19 cellular contexts compared by ENCODE assay signal in genomic region chr15:47466357-47466756, GRCh38.
DNase-seq lines count a peak whose midpoint lies in the region; ATAC-seq and TF ChIP-seq lines count a peak whose summit lies in the region.
"Had no signal": no experiment of that assay in that cellular context is flagged by ENCODE, and none has a peak within 500 bp of the region (broad histone marks: within the 10 kb centered on the region; RNA-seq: fewer than 3 reads in every experiment).

No MANE protein-coding gene starts in this region.

- WGBS in heart left ventricle, 4 donors = 43 to 85% (median 74%) methylated on average over 1 of the region's 1 CpG
- WGBS in lower leg skin, 2 donors = 22 to 54% methylated on average over 1 of the region's 1 CpG

- H3K27me3 ChIP-seq in PC-3 (ENCODE audit: low read length) (no peaks in the 10 kb centered on the region), heart left ventricle (no peaks in the 10 kb centered on the region)
- H3K27me3 ChIP-seq: upper lobe of left lung had no signal

- H3K9me3 ChIP-seq in PC-3 (ENCODE audit: low read length) = peaks cover 17% of the 10 kb centered on the region
- no peaks in the 10 kb centered on the region for H3K9me3 ChIP-seq in heart left ventricle
- H3K9me3 ChIP-seq: SJCRH30, upper lobe of left lung had no signal

- peaks cover 6% of the 10 kb centered on the region for H3K9me3 Mint-ChIP-seq in stimulated activated effector memory CD8-positive, alpha-beta T cell treated with anti-CD3 and anti-CD28 coated beads, Interleukin-12 subunit alpha, Interleukin-12 subunit beta, amount 100 ng/mL, for 72 hours
- H3K9me3 Mint-ChIP-seq: activated naive CD8-positive, alpha-beta T cell treated with anti-CD3 and anti-CD28 coated beads, Interleukin-2, amount 50 U/mL, for 24 hours; activated T-cell treated with anti-CD3 and anti-CD28 coated beads, Interleukin-2, amount 50 U/mL, for 24 hours had no signal

- intact Hi-C loops in PC-3 (cut with micrococcal nuclease) (loop anchor here (1.0 to 2.0 kb wide), 2 partner anchors 22 to 28 kb away; no protein-coding TSS in a partner anchor), heart left ventricle (cut with DNase I) (loop anchor here in 1 of 10 donors (10.0 kb wide), 1 partner anchor 272 kb away; no protein-coding TSS in a partner anchor), lower leg skin (cut with DNase I; ENCODE audit: low total_unique reads) (no loop called here)

- H3K4me3 ChIP-seq in PC-3 (ENCODE audit: low read length) (no peak overlapping the region; the same call in 1 of the 2 replicates), heart left ventricle (no peak overlapping the region), lower leg skin (ENCODE audit: low read depth, poor library complexity, severe bottlenecking) (no peak overlapping the region)
- H3K4me3 ChIP-seq: SJCRH30, upper lobe of left lung had no signal

- H3K36me3 Mint-ChIP-seq in stimulated activated effector memory CD8-positive, alpha-beta T cell treated with anti-CD3 and anti-CD28 coated beads, Interleukin-12 subunit alpha, Interleukin-12 subunit beta, amount 100 ng/mL, for 72 hours = no peaks in the 10 kb centered on the region

- CTCF ChIA-PET in PC-3 (lab: Charles Lee) = no interaction called here

- no peak overlapping the region for H3K27ac Mint-ChIP-seq in stimulated activated effector memory CD8-positive, alpha-beta T cell treated with anti-CD3 and anti-CD28 coated beads, Interleukin-12 subunit alpha, Interleukin-12 subunit beta, amount 100 ng/mL, for 72 hours
- H3K27ac Mint-ChIP-seq: activated CD4-positive, alpha-beta T cell treated with anti-CD3 and anti-CD28 coated beads, Interleukin-2, amount 10 ng/mL, durations not matched to agents 7 days and 5 days; activated naive CD8-positive, alpha-beta T cell treated with anti-CD3 and anti-CD28 coated beads, Interleukin-2, amount 50 U/mL, for 24 hours; activated T-cell treated with anti-CD3 and anti-CD28 coated beads, Interleukin-2, amount 50 U/mL, for 24 hours; B cell had no signal

- DNase-seq in GM03348 (ENCODE audit: low spot score) = peak; percentile 6
- peak; percentile 82 for DNase-seq in PC-3
- peak; percentile 63 for DNase-seq in non-pigmented ciliary epithelial cell (ENCODE audit: low read depth)
- no peak for DNase-seq in heart left ventricle
- no peak for DNase-seq in lower leg skin (ENCODE audit: low spot score in 2 of 2)
- DNase-seq in stimulated activated effector memory CD8-positive, alpha-beta T cell treated with anti-CD3 and anti-CD28 coated beads, Interleukin-12 subunit alpha, Interleukin-12 subunit beta, amount 100 ng/mL, for 72 hours (ENCODE audit: low spot score in 2 of 2) = no peak
- no peak for DNase-seq in activated CD8-positive, alpha-beta memory T cell treated with anti-CD3 and anti-CD28 coated beads, Interleukin-2, amount 50 U/mL, for 48 hours
- DNase-seq: activated CD4-positive, alpha-beta T cell treated with anti-CD3 and anti-CD28 coated beads, Interleukin-2, amount 10 ng/mL, durations not matched to agents 7 days and 5 days; activated naive CD8-positive, alpha-beta T cell treated with anti-CD3 and anti-CD28 coated beads, Interleukin-2, amount 50 U/mL, for 24 hours; activated T-cell treated with anti-CD3 and anti-CD28 coated beads, Interleukin-2, amount 50 U/mL, for 24 hours; DMS 273 treated with DMSO at 0.1 percent for 48 hours; mesendoderm; NCI-H1105 treated with DMSO at 0.1 percent for 48 hours; SJCRH30; upper lobe of left lung had no signal

- no peak overlapping the region; the same call in 1 of the 2 replicates for H3K4me2 ChIP-seq in PC-3 (ENCODE audit: low read length)

- H3K4me3 Mint-ChIP-seq in stimulated activated effector memory CD8-positive, alpha-beta T cell treated with anti-CD3 and anti-CD28 coated beads, Interleukin-12 subunit alpha, Interleukin-12 subunit beta, amount 100 ng/mL, for 72 hours = no peak overlapping the region
- H3K4me3 Mint-ChIP-seq: activated CD4-positive, alpha-beta T cell treated with anti-CD3 and anti-CD28 coated beads, Interleukin-2, amount 10 ng/mL, durations not matched to agents 7 days and 5 days; activated naive CD8-positive, alpha-beta T cell treated with anti-CD3 and anti-CD28 coated beads, Interleukin-2, amount 50 U/mL, for 24 hours; activated T-cell treated with anti-CD3 and anti-CD28 coated beads, Interleukin-2, amount 50 U/mL, for 24 hours; B cell; neural crest cell had no signal

- no peaks in the 10 kb centered on the region for H3K9me2 ChIP-seq in PC-3 (replicated peaks; ENCODE audit: low read length)

- peaks cover 9% of the 10 kb centered on the region; the same call in 1 of the 2 replicates for H3K4me1 ChIP-seq in PC-3 (ENCODE audit: insufficient read depth, low read length)
- peaks cover 0 to under 1% (median 0%) of the 10 kb centered on the region in 12 donors for H3K4me1 ChIP-seq in heart left ventricle
- H3K4me1 ChIP-seq: SJCRH30, upper lobe of left lung had no signal

- H3K36me3 ChIP-seq in PC-3 (ENCODE audit: low read depth, low read length) (peaks cover 9% of the 10 kb centered on the region; the same call in 1 of the 2 replicates), heart left ventricle (no peaks in the 10 kb centered on the region)
- H3K36me3 ChIP-seq: SJCRH30, upper lobe of left lung had no signal

- no peaks in the 10 kb centered on the region for H4K20me1 ChIP-seq in PC-3 (ENCODE audit: low read length)

- H3K79me2 ChIP-seq in PC-3 (ENCODE audit: low read length) = no peaks in the 10 kb centered on the region

- no peak overlapping the region for H2AFZ ChIP-seq in PC-3 (ENCODE audit: low read length)

- no peak overlapping the region for H3K9ac ChIP-seq in PC-3 (ENCODE audit: low read length)

- no peaks in the 10 kb centered on the region for H3K4me1 Mint-ChIP-seq in stimulated activated effector memory CD8-positive, alpha-beta T cell treated with anti-CD3 and anti-CD28 coated beads, Interleukin-12 subunit alpha, Interleukin-12 subunit beta, amount 100 ng/mL, for 72 hours
- H3K4me1 Mint-ChIP-seq: activated CD4-positive, alpha-beta T cell treated with anti-CD3 and anti-CD28 coated beads, Interleukin-2, amount 10 ng/mL, durations not matched to agents 7 days and 5 days; activated naive CD8-positive, alpha-beta T cell treated with anti-CD3 and anti-CD28 coated beads, Interleukin-2, amount 50 U/mL, for 24 hours; B cell had no signal

- POLR2A ChIA-PET in PC-3 (lab: Charles Lee; ENCODE audit: unreplicated experiment) = no interaction called here

- H3F3A ChIP-seq in PC-3 (ENCODE audit: low read length, unreplicated experiment) = no peaks in the 10 kb centered on the region

- ATAC-seq in PC-3 (peak; percentile 83), esophagus mucosa (peak; percentile 69), heart left ventricle (no peak)
- no peak for ATAC-seq in stimulated activated effector memory CD8-positive, alpha-beta T cell treated with anti-CD3 and anti-CD28 coated beads, Interleukin-12 subunit alpha, Interleukin-12 subunit beta, amount 100 ng/mL, for 72 hours
- ATAC-seq: activated naive CD8-positive, alpha-beta T cell treated with anti-CD3 and anti-CD28 coated beads, Interleukin-2, amount 50 U/mL, for 24 hours; sciatic nerve had no signal

- peak overlapping the region; percentile 77 for H3K27ac ChIP-seq in PC-3 (ENCODE audit: low read length)
- no peak overlapping the region for H3K27ac ChIP-seq in heart left ventricle
- H3K27ac ChIP-seq: SJCRH30, upper lobe of left lung had no signal

- no peak for TF ChIP-seq POLR2A in heart left ventricle (IDR thresholded peaks at IDR 0.05)
- no peak for TF ChIP-seq POLR2A in lower leg skin (IDR thresholded peaks at IDR 0.05)

- BruUV-seq in PC-3 (replicated peaks; lab: Mats Ljungman, UMichigan) = no TSS peak

- TF ChIP-seq CTCF in PC-3 (conservative IDR thresholded peaks at IDR 0.05; ENCODE audit: low read depth, low read length) (no peak), heart left ventricle (IDR thresholded peaks at IDR 0.05) (no peak), lower leg skin (IDR thresholded peaks at IDR 0.05) (no peak)

Comparison
In these comparisons a context has a peak if more than half of its experiments do, and no peak if none do; other contexts are left out.
1. DNase-seq: peak in GM03348 (single experiment), PC-3 (single experiment) and non-pigmented ciliary epithelial cell (single experiment); none in heart left ventricle (0 of 5), lower leg skin (0 of 2), stimulated activated effector memory CD8-positive, alpha-beta T cell treated with anti-CD3 and anti-CD28 coated beads, Interleukin-12 subunit alpha, Interleukin-12 subunit beta, amount 100 ng/mL, for 72 hours (0 of 2) and activated CD8-positive, alpha-beta memory T cell treated with anti-CD3 and anti-CD28 coated beads, Interleukin-2, amount 50 U/mL, for 48 hours (single experiment).
2. ATAC-seq: peak in PC-3 (single experiment) and esophagus mucosa (single experiment); none in heart left ventricle (0 of 4) and stimulated activated effector memory CD8-positive, alpha-beta T cell treated with anti-CD3 and anti-CD28 coated beads, Interleukin-12 subunit alpha, Interleukin-12 subunit beta, amount 100 ng/mL, for 72 hours (single experiment).